13 cellular contexts compared by ENCODE assay signal in genomic region chr5:112109331-112109993, GRCh38.
A peak's percentile ranks its signal among the peaks of the same experiment; 100 is the strongest.
DNase-seq lines count a peak whose midpoint lies in the region; ATAC-seq and TF ChIP-seq lines count a peak whose summit lies in the region.
"Had no signal": no experiment of that assay in that cellular context is flagged by ENCODE, and none has a peak within 500 bp of the region (broad histone marks: within the 10 kb centered on the region; RNA-seq: fewer than 3 reads in every experiment).

No MANE protein-coding gene starts in this region.

- H3K4me1 Mint-ChIP-seq in activated T-helper 1 cell treated with anti-CD3 and anti-CD28 coated beads, Interleukin-12 subunit alpha, Interleukin-12 subunit beta, Interleukin-2, Interleukin-4 antibody, amounts not matched to agents 30 ng/mL and 10 ng/mL and 1 ng/mL, durations not matched to agents 14 hours and 24 hours and 36 hours (ENCODE audit: low read depth), result no peaks in the 10 kb centered on the region
- H3K4me1 Mint-ChIP-seq: stimulated activated memory B cell treated with anti-CD40 and anti-IgM and Interleukin-4, amounts not matched to agents 10 μg/mL and 1 μg/mL and 100 μg/mL, for 72 hours had no signal

- intact Hi-C loops in activated T-helper 1 cell treated with anti-CD3 and anti-CD28 coated beads, Interleukin-12 subunit alpha, Interleukin-12 subunit beta, Interleukin-2, Interleukin-4 antibody, amounts not matched to agents 30 ng/mL and 10 ng/mL and 1 ng/mL, durations not matched to agents 14 hours and 24 hours and 36 hours (cut with micrococcal nuclease), result no loop called here

- ATAC-seq in GM19351 (IDR thresholded peaks at IDR 0.05; ENCODE audit: unreplicated experiment), result no peak
- ATAC-seq: activated CD8-positive, alpha-beta T cell treated with anti-CD3 and anti-CD28 coated beads, Interleukin-2, amount 10 ng/mL, durations not matched to agents 7 days and 5 days; stimulated activated memory B cell treated with anti-CD40 and anti-IgM and Interleukin-4, amounts not matched to agents 10 μg/mL and 1 μg/mL and 100 μg/mL, for 72 hours had no signal

- no peaks in the 10 kb centered on the region for H3K36me3 ChIP-seq in BE2C

- H3K9me3 Mint-ChIP-seq in activated T-helper 1 cell treated with anti-CD3 and anti-CD28 coated beads, Interleukin-12 subunit alpha, Interleukin-12 subunit beta, Interleukin-2, Interleukin-4 antibody, amounts not matched to agents 30 ng/mL and 10 ng/mL and 1 ng/mL, durations not matched to agents 14 hours and 24 hours and 36 hours, result no peaks in the 10 kb centered on the region
- H3K9me3 Mint-ChIP-seq: stimulated activated memory B cell treated with anti-CD40 and anti-IgM and Interleukin-4, amounts not matched to agents 10 μg/mL and 1 μg/mL and 100 μg/mL, for 72 hours had no signal

- no peaks in the 10 kb centered on the region for H3K9me3 ChIP-seq in BE2C

- H3K36me3 Mint-ChIP-seq in activated T-helper 1 cell treated with anti-CD3 and anti-CD28 coated beads, Interleukin-12 subunit alpha, Interleukin-12 subunit beta, Interleukin-2, Interleukin-4 antibody, amounts not matched to agents 30 ng/mL and 10 ng/mL and 1 ng/mL, durations not matched to agents 14 hours and 24 hours and 36 hours (ENCODE audit: low read depth), result no peaks in the 10 kb centered on the region
- H3K36me3 Mint-ChIP-seq: stimulated activated memory B cell treated with anti-CD40 and anti-IgM and Interleukin-4, amounts not matched to agents 10 μg/mL and 1 μg/mL and 100 μg/mL, for 72 hours had no signal

- H3K27me3 ChIP-seq in BE2C, result no peaks in the 10 kb centered on the region

- TF ChIP-seq CTCF in BE2C (IDR thresholded peaks at IDR 0.05; ENCODE audit: low read depth, low read length), result no peak

- DNase-seq in BE2C (peak; percentile 57), HT-29 (ENCODE audit: low spot score) (peak; percentile 19), astrocyte of the hippocampus (ENCODE audit: low read depth, low spot score) (peak; percentile 53), left kidney (ENCODE audit: low read depth, low spot score) (peak; percentile 3), NCI-H1436 treated with DMSO at 0.1 percent for 48 hours (lab: John Stamatoyannopoulos, UW) (no peak), HuH-7.5 (ENCODE audit: low spot score) (no peak)
- no peak for DNase-seq in activated T-helper 1 cell treated with anti-CD3 and anti-CD28 coated beads, Interleukin-12 subunit alpha, Interleukin-12 subunit beta, Interleukin-2, Interleukin-4 antibody, amounts not matched to agents 30 ng/mL and 10 ng/mL and 1 ng/mL, durations not matched to agents 14 hours and 24 hours and 36 hours (ENCODE audit: low spot score)
- DNase-seq: activated CD8-positive, alpha-beta T cell treated with anti-CD3 and anti-CD28 coated beads, Interleukin-2, amount 10 ng/mL, durations not matched to agents 7 days and 5 days; effector memory CD4-positive, alpha-beta T cell; NCI-H2081 treated with DMSO at 0.1 percent for 48 hours; occipital lobe had no signal

- no peak overlapping the region for H3K27ac Mint-ChIP-seq in activated T-helper 1 cell treated with anti-CD3 and anti-CD28 coated beads, Interleukin-12 subunit alpha, Interleukin-12 subunit beta, Interleukin-2, Interleukin-4 antibody, amounts not matched to agents 30 ng/mL and 10 ng/mL and 1 ng/mL, durations not matched to agents 14 hours and 24 hours and 36 hours
- H3K27ac Mint-ChIP-seq: activated CD8-positive, alpha-beta T cell treated with anti-CD3 and anti-CD28 coated beads, Interleukin-2, amount 10 ng/mL, durations not matched to agents 7 days and 5 days; stimulated activated memory B cell treated with anti-CD40 and anti-IgM and Interleukin-4, amounts not matched to agents 10 μg/mL and 1 μg/mL and 100 μg/mL, for 72 hours had no signal

- H3K4me3 ChIP-seq in BE2C (ENCODE audit: low read depth, low read length), result no peak overlapping the region

- no peak overlapping the region for H3K4me3 Mint-ChIP-seq in activated T-helper 1 cell treated with anti-CD3 and anti-CD28 coated beads, Interleukin-12 subunit alpha, Interleukin-12 subunit beta, Interleukin-2, Interleukin-4 antibody, amounts not matched to agents 30 ng/mL and 10 ng/mL and 1 ng/mL, durations not matched to agents 14 hours and 24 hours and 36 hours
- H3K4me3 Mint-ChIP-seq: activated CD8-positive, alpha-beta T cell treated with anti-CD3 and anti-CD28 coated beads, Interleukin-2, amount 10 ng/mL, durations not matched to agents 7 days and 5 days; stimulated activated memory B cell treated with anti-CD40 and anti-IgM and Interleukin-4, amounts not matched to agents 10 μg/mL and 1 μg/mL and 100 μg/mL, for 72 hours had no signal

- H3K4me1 ChIP-seq in BE2C, result peaks cover 7% of the 10 kb centered on the region; the same call in 1 of the 2 replicates

- H3K27me3 Mint-ChIP-seq in activated T-helper 1 cell treated with anti-CD3 and anti-CD28 coated beads, Interleukin-12 subunit alpha, Interleukin-12 subunit beta, Interleukin-2, Interleukin-4 antibody, amounts not matched to agents 30 ng/mL and 10 ng/mL and 1 ng/mL, durations not matched to agents 14 hours and 24 hours and 36 hours (ENCODE audit: insufficient read depth), result peaks cover 2% of the 10 kb centered on the region
- H3K27me3 Mint-ChIP-seq: stimulated activated memory B cell treated with anti-CD40 and anti-IgM and Interleukin-4, amounts not matched to agents 10 μg/mL and 1 μg/mL and 100 μg/mL, for 72 hours had no signal

Comparison
In these comparisons a context has a peak if more than half of its experiments do, and no peak if none do; other contexts are left out.
1. DNase-seq: peak in BE2C (single experiment), HT-29 (single experiment), astrocyte of the hippocampus (single experiment) and left kidney (single experiment); none in NCI-H1436 treated with DMSO at 0.1 percent for 48 hours (single experiment), HuH-7.5 (single experiment) and activated T-helper 1 cell treated with anti-CD3 and anti-CD28 coated beads, Interleukin-12 subunit alpha, Interleukin-12 subunit beta, Interleukin-2, Interleukin-4 antibody, amounts not matched to agents 30 ng/mL and 10 ng/mL and 1 ng/mL, durations not matched to agents 14 hours and 24 hours and 36 hours (single experiment).